ENCODE assay signal across 1 cellular context in the genomic region with DNA sequence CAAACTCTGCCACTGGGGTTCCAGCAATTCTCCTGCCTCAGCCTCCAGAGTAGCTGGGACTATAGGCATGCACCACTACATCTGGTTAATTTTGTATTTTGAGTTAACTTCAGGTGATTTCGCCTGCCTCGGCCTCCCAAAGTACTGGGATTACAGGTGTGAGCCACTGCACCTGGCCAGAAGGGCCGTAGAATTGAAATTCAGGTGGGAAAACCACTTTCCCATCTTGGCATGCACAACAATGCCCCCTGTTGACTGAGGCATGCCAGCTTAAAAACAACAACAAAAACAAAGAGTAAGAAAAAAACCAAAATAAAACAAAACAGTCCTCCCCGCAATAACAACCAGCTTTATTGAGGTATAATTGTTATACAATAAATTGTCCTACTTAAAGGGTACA.
TF ChIP-seq lines count a peak whose summit lies in the region.

No MANE protein-coding gene starts in this region.

TF ChIP-seq in K562, 482 proteins besides CTCF, POLR2A, EP300 and RAD21:
- peak; percentile 38 for TF ChIP-seq ZNF699 (CRISPR knock-in tag; IDR thresholded peaks at IDR 0.05; ENCODE audit: insufficient replicate concordance)
- TF ChIP-seq FOXK2 (conservative IDR thresholded peaks at IDR 0.05 in 1 of 2, IDR thresholded peaks at IDR 0.05 in 1 of 2; ENCODE audit: low read depth in 2 of 2), result peak; percentile 22 to 29; a peak in 1 of 4 replicates
- no peak for TF ChIP-seq MCM5 (IDR thresholded peaks at IDR 0.05; ENCODE audit: low read depth)
- peak; percentile 56; the same call in 1 of the 2 replicates for TF ChIP-seq ZEB2 (IDR thresholded peaks at IDR 0.05)
TF ChIP-seq in K562: peak in this region for 3.
